Comparison of ENCODE assay signal across 13 cellular contexts in the genomic region with DNA sequence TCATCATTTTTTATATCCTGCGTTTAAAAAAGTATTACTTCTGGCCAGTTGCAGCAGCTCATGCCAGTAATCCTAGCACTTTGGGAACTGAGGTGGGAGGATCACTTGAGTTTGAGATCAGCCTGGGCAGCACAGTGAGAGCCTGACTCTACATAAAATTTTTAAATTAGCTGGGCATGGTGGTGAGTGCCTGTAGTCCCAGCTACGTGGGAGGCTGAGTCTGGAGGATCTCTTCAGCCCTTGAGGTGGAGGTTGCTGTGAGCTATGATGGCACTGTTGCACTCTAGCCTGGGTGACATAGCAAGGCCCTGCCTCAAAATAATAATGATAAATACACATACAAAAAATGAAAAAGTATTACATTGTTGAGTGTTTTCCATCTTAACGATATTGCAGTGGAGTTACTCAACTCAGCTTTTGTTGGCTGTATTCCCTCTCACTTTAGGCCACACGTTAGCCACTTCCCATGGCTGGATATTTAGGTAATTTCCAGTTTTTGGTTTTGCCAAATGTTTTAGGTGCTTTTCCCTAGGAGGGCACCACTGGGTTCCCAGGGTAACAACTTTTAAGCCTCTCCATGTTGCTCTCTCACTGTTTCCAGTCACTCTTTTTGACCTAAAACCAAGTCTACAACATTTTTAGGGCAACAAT. TPM values are rescaled to one million over a fixed set of nuclear protein-coding genes. Genes with fewer than 3 reads are reported as not detected.
A peak's percentile ranks its signal among the peaks of the same experiment; 100 is the strongest.
DNase-seq lines count a peak whose midpoint lies in the region; ATAC-seq and TF ChIP-seq lines count a peak whose summit lies in the region.
"Had no signal": no experiment of that assay in that cellular context is flagged by ENCODE, and none has a peak within 500 bp of the region (broad histone marks: within the 10 kb centered on the region; RNA-seq: fewer than 3 reads in every experiment).

No MANE protein-coding gene starts in this region.

- ATAC-seq in Right ventricle myocardium superior (ENCODE audit: poor library complexity) (no peak), aorta (ENCODE audit: low FRiP score) (peak; percentile 23), GM19328 (IDR thresholded peaks at IDR 0.05; ENCODE audit: unreplicated experiment) (no peak), HG03139 (IDR thresholded peaks at IDR 0.05; ENCODE audit: unreplicated experiment) (no peak)

- H3K36me3 ChIP-seq in right atrium auricular region = no peaks in the 10 kb centered on the region
- H3K36me3 ChIP-seq in endodermal cell (ENCODE audit: control insufficient read depth, insufficient read depth, low read length) = peaks cover 37% of the 10 kb centered on the region
- H3K36me3 ChIP-seq in aorta (ENCODE audit: control insufficient read depth in 1 of 2, insufficient read depth in 2 of 2, low read length in 1 of 2) = no peaks in the 10 kb centered on the region

- H3K4me1 ChIP-seq in right atrium auricular region (peaks cover 0 to 73% of the 10 kb centered on the region in 2 donors), endodermal cell (ENCODE audit: control insufficient read depth, insufficient read depth, low read length) (peaks cover 13% of the 10 kb centered on the region), aorta (ENCODE audit: control insufficient read depth in 1 of 2, insufficient read depth in 2 of 2, low read length in 2 of 2) (peaks cover 0 to 3% of the 10 kb centered on the region in 2 donors)

- H3K27ac ChIP-seq in right atrium auricular region = peak overlapping the region; percentile 79 to 80
- H3K27ac ChIP-seq in endodermal cell (ENCODE audit: low read depth, low read length) = no peak overlapping the region
- H3K27ac ChIP-seq in aorta (ENCODE audit: low read depth in 1 of 2, low read length in 2 of 2) = peak overlapping the region in 1 of 2 donors; percentile 92

- H3K9me3 ChIP-seq in right atrium auricular region = no peaks in the 10 kb centered on the region
- no peaks in the 10 kb centered on the region for H3K9me3 ChIP-seq in endodermal cell (ENCODE audit: control insufficient read depth, low read length)
- H3K9me3 ChIP-seq in aorta (ENCODE audit: control insufficient read depth, low read length) = no peaks in the 10 kb centered on the region

- H3K27me3 ChIP-seq in right atrium auricular region (no peaks in the 10 kb centered on the region), endodermal cell (ENCODE audit: control insufficient read depth, insufficient read depth, low read length, poor library complexity, severe bottlenecking) (no peaks in the 10 kb centered on the region), aorta (ENCODE audit: control insufficient read depth in 1 of 2, insufficient read depth in 2 of 2, low read length in 1 of 2) (no peaks in the 10 kb centered on the region)

- H3K27ac Mint-ChIP-seq in endodermal cell (peak overlapping the region; percentile 92), nephron (peak overlapping the region; percentile 89 to 95 (median 95))
- H3K27ac Mint-ChIP-seq: activated naive CD8-positive, alpha-beta T cell treated with anti-CD3 and anti-CD28 coated beads for 36 hours; natural killer cell treated with Interleukin-12 subunit alpha and Interleukin-12 subunit beta and Interleukin-15 and Interleukin-18, amount 100 ng/mL, for 72 hours had no signal

- no peaks in the 10 kb centered on the region for H3K9me3 Mint-ChIP-seq in endodermal cell
- no peaks in the 10 kb centered on the region for H3K9me3 Mint-ChIP-seq in nephron
- H3K9me3 Mint-ChIP-seq: activated naive CD8-positive, alpha-beta T cell treated with anti-CD3 and anti-CD28 coated beads for 36 hours; natural killer cell treated with Interleukin-12 subunit alpha and Interleukin-12 subunit beta and Interleukin-15 and Interleukin-18, amount 100 ng/mL, for 72 hours had no signal

- DNase-seq in right atrium auricular region (ENCODE audit: low spot score) (no peak), Right ventricle myocardium superior (no peak), endodermal cell (no peak), aorta (peak in 1 of 2 donors; percentile 5), NCI-H526 treated with DMSO at 0.1 percent for 48 hours (lab: John Stamatoyannopoulos, UW) (no peak)
- DNase-seq: activated CD4-positive, alpha-beta T cell treated with anti-CD3 and anti-CD28 coated beads for 1 hour; activated naive CD8-positive, alpha-beta T cell treated with anti-CD3 and anti-CD28 coated beads for 36 hours; MM.1S; stimulated activated CD8-positive, alpha-beta memory T cell treated with anti-CD3 and anti-CD28 coated beads, Interleukin-4, amount 100 ng/mL, for 48 hours had no signal

- H3K27me3 Mint-ChIP-seq in endodermal cell (ENCODE audit: insufficient read depth) (no peaks in the 10 kb centered on the region), nephron (ENCODE audit: low read depth) (peaks cover 4% of the 10 kb centered on the region)
- H3K27me3 Mint-ChIP-seq: activated naive CD8-positive, alpha-beta T cell treated with anti-CD3 and anti-CD28 coated beads for 36 hours; natural killer cell treated with Interleukin-12 subunit alpha and Interleukin-12 subunit beta and Interleukin-15 and Interleukin-18, amount 100 ng/mL, for 72 hours had no signal

- intact Hi-C loops in Right ventricle myocardium superior (cut with DNase I) = no loop called here
- intact Hi-C loops in aorta (cut with DNase I) = no loop called here

- H3K4me3 ChIP-seq in right atrium auricular region = no peak overlapping the region
- no peak overlapping the region for H3K4me3 ChIP-seq in endodermal cell (ENCODE audit: low read length)
- H3K4me3 ChIP-seq in aorta (ENCODE audit: low read length in 2 of 2) = no peak overlapping the region

- H3K36me3 Mint-ChIP-seq in endodermal cell (ENCODE audit: low read depth) (peaks cover 41% of the 10 kb centered on the region), nephron (ENCODE audit: low read depth) (peaks cover 3% of the 10 kb centered on the region)
- H3K36me3 Mint-ChIP-seq: activated naive CD8-positive, alpha-beta T cell treated with anti-CD3 and anti-CD28 coated beads for 36 hours; natural killer cell treated with Interleukin-12 subunit alpha and Interleukin-12 subunit beta and Interleukin-15 and Interleukin-18, amount 100 ng/mL, for 72 hours had no signal

- TF ChIP-seq CTCF in right atrium auricular region (IDR thresholded peaks at IDR 0.05) = no peak
- TF ChIP-seq CTCF in endodermal cell (conservative IDR thresholded peaks at IDR 0.05) = no peak
- TF ChIP-seq CTCF in nephron (IDR thresholded peaks at IDR 0.05; ENCODE audit: unreplicated experiment in 3 of 3) = no peak

- peak overlapping the region; percentile 12 for H3K4me3 Mint-ChIP-seq in endodermal cell
- H3K4me3 Mint-ChIP-seq in nephron = no peak overlapping the region
- H3K4me3 Mint-ChIP-seq: activated naive CD8-positive, alpha-beta T cell treated with anti-CD3 and anti-CD28 coated beads for 36 hours; natural killer cell treated with Interleukin-12 subunit alpha and Interleukin-12 subunit beta and Interleukin-15 and Interleukin-18, amount 100 ng/mL, for 72 hours had no signal

- WGBS in endodermal cell (ENCODE audit: insufficient coverage in 1 of 2, insufficient read length in 1 of 2), 2 experiments = 85 to 96% methylated on average over 3 to 4 of the region's 4 CpGs
- 13 to 16% methylated on average over 4 of the region's 4 CpGs for WGBS in aorta, 2 donors

- peak overlapping the region; percentile 61 for H3K9ac ChIP-seq in endodermal cell (ENCODE audit: extremely low read depth, low read length, poor library complexity, severe bottlenecking)

- peaks cover 40% of the 10 kb centered on the region for H3K4me1 Mint-ChIP-seq in endodermal cell
- H3K4me1 Mint-ChIP-seq in nephron = peaks cover 50% of the 10 kb centered on the region

RNA-seq across cellular contexts. Expression of a gene that starts 20.6 kb away (rescaled TPM):
- total RNA-seq in right atrium auricular region (10 to 100 TPM; 33.9 to 39.9 TPM), Right ventricle myocardium superior (15.0 TPM), endodermal cell (10 to 100 TPM; 28.1 to 38.1 TPM), aorta (10 to 100 TPM; 28.7 to 29.3 TPM)
- polyA plus RNA-seq in endodermal cell (2013, experiment 1 of 2) = 10.8 TPM
- polyA plus RNA-seq in endodermal cell (2013, experiment 2 of 2) = 12.5 TPM
- polyA plus RNA-seq in aorta = 1 to 10 TPM; 3.5 to 5.7 TPM
